20 cellular contexts compared by ENCODE assay signal in genomic region chr18:32310119-32310518, GRCh38.
A peak's percentile ranks its signal among the peaks of the same experiment; 100 is the strongest.
DNase-seq lines count a peak whose midpoint lies in the region; ATAC-seq, FAIRE-seq and TF ChIP-seq lines count a peak whose summit lies in the region.
"Had no signal": no experiment of that assay in that cellular context is flagged by ENCODE, and none has a peak within 500 bp of the region (broad histone marks: within the 10 kb centered on the region; RNA-seq: fewer than 3 reads in every experiment).

No MANE protein-coding gene starts in this region.

- ATAC-seq in left cardiac atrium (peak; percentile 58 to 90), pancreas (peak in 1 of 4 donors; percentile 39), HG03442 (IDR thresholded peaks at IDR 0.05; ENCODE audit: unreplicated experiment) (no peak), GM21619 (IDR thresholded peaks at IDR 0.05; ENCODE audit: unreplicated experiment) (no peak)
- ATAC-seq in stimulated activated memory B cell treated with anti-CD40 and anti-IgM and Interleukin-4, amounts not matched to agents 10 μg/mL and 1 μg/mL and 100 μg/mL, for 72 hours = no peak
- ATAC-seq: activated naive CD4-positive, alpha-beta T cell treated with anti-CD3 and anti-CD28 coated beads, Interleukin-2, amount 50 U/mL, for 72 hours had no signal

- H3K4me1 ChIP-seq in pancreas = peaks cover 0 to 6% (median 0%) of the 10 kb centered on the region in 3 donors
- H3K4me1 ChIP-seq: BLaER1 had no signal

- no peaks in the 10 kb centered on the region for H3K9me3 Mint-ChIP-seq in stimulated activated memory B cell treated with anti-CD40 and anti-IgM and Interleukin-4, amounts not matched to agents 10 μg/mL and 1 μg/mL and 100 μg/mL, for 72 hours
- H3K9me3 Mint-ChIP-seq: activated B cell treated with CpG ODN at 0.5 μM for 24 hours; activated naive CD4-positive, alpha-beta T cell treated with anti-CD3 and anti-CD28 coated beads, Interleukin-2, amount 50 U/mL, for 72 hours; dendritic cell treated with granulocyte-macrophage colony-stimulating factor and Interleukin-4, amounts not matched to agents 40 ng/mL and 50 ng/mL, for 4 days had no signal

- no peaks in the 10 kb centered on the region for H3K36me3 Mint-ChIP-seq in stimulated activated memory B cell treated with anti-CD40 and anti-IgM and Interleukin-4, amounts not matched to agents 10 μg/mL and 1 μg/mL and 100 μg/mL, for 72 hours
- H3K36me3 Mint-ChIP-seq: activated naive CD4-positive, alpha-beta T cell treated with anti-CD3 and anti-CD28 coated beads, Interleukin-2, amount 50 U/mL, for 72 hours had no signal

- H3K4me3 Mint-ChIP-seq in stimulated activated memory B cell treated with anti-CD40 and anti-IgM and Interleukin-4, amounts not matched to agents 10 μg/mL and 1 μg/mL and 100 μg/mL, for 72 hours = no peak overlapping the region
- H3K4me3 Mint-ChIP-seq: activated B cell treated with CpG ODN at 0.5 μM for 24 hours; dendritic cell treated with granulocyte-macrophage colony-stimulating factor and Interleukin-4, amounts not matched to agents 40 ng/mL and 50 ng/mL, for 4 days had no signal

- no peak for TF ChIP-seq CTCF in astrocyte of the spinal cord (IDR thresholded peaks at IDR 0.05; ENCODE audit: low read depth, low read length)
- TF ChIP-seq CTCF in pancreas (IDR thresholded peaks at IDR 0.05) = no peak

- intact Hi-C loops in left cardiac atrium (cut with DNase I) = no loop called here
- intact Hi-C loops in pancreas (cut with DNase I) = no loop called here
- intact Hi-C loops in posterior cingulate gyrus (cut with DNase I) = no loop called here

- H3K27me3 Mint-ChIP-seq in stimulated activated memory B cell treated with anti-CD40 and anti-IgM and Interleukin-4, amounts not matched to agents 10 μg/mL and 1 μg/mL and 100 μg/mL, for 72 hours = no peaks in the 10 kb centered on the region
- H3K27me3 Mint-ChIP-seq: activated B cell treated with CpG ODN at 0.5 μM for 24 hours; dendritic cell treated with granulocyte-macrophage colony-stimulating factor and Interleukin-4, amounts not matched to agents 40 ng/mL and 50 ng/mL, for 4 days; progenitor cell of endocrine pancreas had no signal

- H3K36me3 ChIP-seq in pancreas = no peaks in the 10 kb centered on the region
- H3K36me3 ChIP-seq: BLaER1, vagina had no signal

- H3K9me3 ChIP-seq in pancreas = no peaks in the 10 kb centered on the region
- H3K9me3 ChIP-seq: BLaER1, vagina had no signal

- no peaks in the 10 kb centered on the region for H3K4me1 Mint-ChIP-seq in stimulated activated memory B cell treated with anti-CD40 and anti-IgM and Interleukin-4, amounts not matched to agents 10 μg/mL and 1 μg/mL and 100 μg/mL, for 72 hours
- H3K4me1 Mint-ChIP-seq: activated B cell treated with CpG ODN at 0.5 μM for 24 hours had no signal

- in situ Hi-C loops in astrocyte of the spinal cord (cut with HindIII; ENCODE audit: low sequenced_read_pairs) = no loop called here

- WGBS in pancreas, 2 donors = 83 to 88% methylated on average over 5 of the region's 5 CpGs

- peak; percentile 75 for FAIRE-seq in pancreas (lab: Jason Lieb, UNC)
- FAIRE-seq: GM12892 had no signal

- H3K27ac ChIP-seq in pancreas = no peak overlapping the region
- H3K27ac ChIP-seq: BLaER1, vagina had no signal

- H3K27ac Mint-ChIP-seq in stimulated activated memory B cell treated with anti-CD40 and anti-IgM and Interleukin-4, amounts not matched to agents 10 μg/mL and 1 μg/mL and 100 μg/mL, for 72 hours = no peak overlapping the region
- H3K27ac Mint-ChIP-seq: activated B cell treated with CpG ODN at 0.5 μM for 24 hours; activated naive CD4-positive, alpha-beta T cell treated with anti-CD3 and anti-CD28 coated beads, Interleukin-2, amount 50 U/mL, for 72 hours; dendritic cell treated with granulocyte-macrophage colony-stimulating factor and Interleukin-4, amounts not matched to agents 40 ng/mL and 50 ng/mL, for 4 days; progenitor cell of endocrine pancreas had no signal

- no peak overlapping the region for H3K4me3 ChIP-seq in astrocyte of the spinal cord (ENCODE audit: low read depth, low read length)
- no peak overlapping the region for H3K4me3 ChIP-seq in pancreas
- H3K4me3 ChIP-seq: BLaER1, vagina had no signal

- H3K27me3 ChIP-seq in pancreas = no peaks in the 10 kb centered on the region
- H3K27me3 ChIP-seq: BLaER1, vagina had no signal

- DNase-seq in LHCN-M2 (ENCODE audit: low read depth) (peak; percentile 8), astrocyte of the spinal cord (ENCODE audit: low read depth, low spot score) (peak; percentile 41), left cardiac atrium (no peak), pancreas (no peak), posterior cingulate gyrus (no peak)
- DNase-seq: activated B cell treated with CpG ODN at 0.5 μM for 24 hours; activated CD8-positive, alpha-beta memory T cell treated with anti-CD3 and anti-CD28 coated beads, Interleukin-2, amount 50 U/mL, for 48 hours; NCI-H1092 treated with DMSO at 0.1 percent for 48 hours; NCI-H345; stimulated activated CD4-positive, alpha-beta T cell treated with anti-CD3 and anti-CD28 coated beads, Interleukin-1b, Interleukin-23, amount 100 ng/mL, for 48 hours; stimulated activated CD8-positive, alpha-beta memory T cell treated with anti-CD3 and anti-CD28 coated beads, Interleukin-4, amount 100 ng/mL, for 48 hours had no signal

Comparison
In these comparisons a context has a peak if more than half of its experiments do, and no peak if none do; other contexts are left out.
1. DNase-seq: peak in LHCN-M2 (single experiment) and astrocyte of the spinal cord (single experiment); none in left cardiac atrium (single experiment), pancreas (0 of 6) and posterior cingulate gyrus (0 of 10).
2. ATAC-seq: peak in left cardiac atrium (2 of 2); none in stimulated activated memory B cell treated with anti-CD40 and anti-IgM and Interleukin-4, amounts not matched to agents 10 μg/mL and 1 μg/mL and 100 μg/mL, for 72 hours (single experiment), HG03442 (single experiment) and GM21619 (single experiment).